10 cellular contexts compared by ENCODE assay signal in the genomic region with DNA sequence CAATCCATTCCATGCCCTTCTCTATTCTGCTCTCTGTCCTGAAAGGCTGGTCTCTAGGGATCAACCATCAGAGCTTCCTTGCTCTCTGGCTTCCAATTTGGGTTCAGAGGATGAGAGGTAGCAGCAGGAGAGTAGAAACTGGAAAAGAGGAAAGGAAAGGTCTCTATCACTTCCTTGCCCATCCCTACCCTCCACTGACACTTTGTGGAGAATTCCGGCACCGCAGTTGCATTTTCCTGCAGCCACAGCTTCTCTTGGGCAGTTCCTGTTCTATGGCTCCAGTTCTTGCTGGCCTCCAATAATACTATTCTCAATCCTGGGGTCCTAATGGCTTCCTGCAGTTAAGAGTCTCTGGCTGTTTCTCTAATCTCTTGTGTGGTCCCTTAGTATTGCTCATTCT. TPM values are rescaled to one million over a fixed set of nuclear protein-coding genes. Genes with fewer than 3 reads are reported as not detected.
A peak's percentile ranks its signal among the peaks of the same experiment; 100 is the strongest.
DNase-seq lines count a peak whose midpoint lies in the region; FAIRE-seq and TF ChIP-seq lines count a peak whose summit lies in the region.
"Had no signal": no experiment of that assay in that cellular context is flagged by ENCODE, and none has a peak within 500 bp of the region (broad histone marks: within the 10 kb centered on the region; RNA-seq: fewer than 3 reads in every experiment).

No MANE protein-coding gene starts in this region.

- H3K56ac ChIP-seq in H1 (replicated peaks; ENCODE audit: insufficient read length, low read depth, low read length): no peak overlapping the region

- no peak for TF ChIP-seq POLR2A in H1 (IDR thresholded peaks at IDR 0.05; ENCODE audit: control extremely low read depth in 1 of 2, low read depth in 2 of 2, low read length in 2 of 2)
- no peak for TF ChIP-seq POLR2A in uterus (IDR thresholded peaks at IDR 0.05)

- H3K18ac ChIP-seq in H1 (ENCODE audit: extremely low read depth, low read length): no peak overlapping the region

- H3K9ac ChIP-seq in H1 (replicated peaks in 1 of 4; ENCODE audit: extremely low read depth in 1 of 4, low read depth in 3 of 4, low read length in 3 of 4): no peak overlapping the region

- no peak overlapping the region for H2BK120ac ChIP-seq in H1 (replicated peaks; ENCODE audit: low read depth, low read length)

- intact Hi-C loops in uterus (cut with DNase I; ENCODE audit: low total_unique reads): no loop called here

- H3K9me3 ChIP-seq in H1 (ENCODE audit: insufficient read depth in 2 of 2, low read depth in 1 of 2, low read length in 1 of 2) (no peaks in the 10 kb centered on the region), uterus (no peaks in the 10 kb centered on the region)
- H3K9me3 ChIP-seq: neutrophil had no signal

- no peak overlapping the region for H4K91ac ChIP-seq in H1 (replicated peaks; ENCODE audit: insufficient read length, low read length)

- peak overlapping the region; percentile 95 for H2AFZ ChIP-seq in H1 (ENCODE audit: low read length)

- TF ChIP-seq CTCF in LNCaP clone FGC (IDR thresholded peaks at IDR 0.05; ENCODE audit: control insufficient read depth, extremely low read depth, insufficient read depth) (peak; percentile 35), H1 (IDR thresholded peaks at IDR 0.05; ENCODE audit: control extremely low read depth in 1 of 3, insufficient read depth in 1 of 3, low read depth in 1 of 3, low read length in 3 of 3) (peak; percentile 62 to 74 (median 71)), uterus (IDR thresholded peaks at IDR 0.05) (no peak)

- peak; percentile 59 for DNase-seq in D341Med (ENCODE audit: low spot score)
- DNase-seq in LNCaP clone FGC (ENCODE audit: low read depth): no peak
- DNase-seq in H1 (ENCODE audit: low read depth in 1 of 2, low spot score in 2 of 2): peak in 1 of 2 experiments; percentile 70
- peak; percentile 5 to 31 for DNase-seq in lung microvascular endothelial cell (ENCODE audit: low read depth in 2 of 2)
- no peak for DNase-seq in HTR-8/SVneo (ENCODE audit: insufficient read length, low spot score)
- DNase-seq in COLO829 (ENCODE audit: low spot score): no peak
- no peak for DNase-seq in uterus
- DNase-seq in stimulated activated CD4-positive, alpha-beta T cell treated with anti-CD3 and anti-CD28 coated beads, Interleukin-4, amount 100 ng/mL, for 24 hours: no peak

- H3K4me2 ChIP-seq in H1 (ENCODE audit: insufficient read depth in 1 of 2, low read depth in 2 of 2, low read length in 2 of 2): no peak overlapping the region

- H2BK5ac ChIP-seq in H1 (ENCODE audit: low read depth, low read length): no peak overlapping the region

- no peak overlapping the region for H3K23ac ChIP-seq in H1 (ENCODE audit: insufficient read length)

- no peaks in the 10 kb centered on the region for H3K27me3 ChIP-seq in H1 (replicated peaks in 1 of 4; ENCODE audit: control insufficient read depth in 3 of 4, extremely low read depth in 1 of 4, insufficient read depth in 3 of 4, low read length in 3 of 4)
- no peaks in the 10 kb centered on the region for H3K27me3 ChIP-seq in uterus
- H3K27me3 ChIP-seq: neutrophil had no signal

- no peak overlapping the region for H3K4ac ChIP-seq in H1 (replicated peaks; ENCODE audit: insufficient read length, low read depth, low read length)

- no peaks in the 10 kb centered on the region for H3K79me2 ChIP-seq in H1 (ENCODE audit: control insufficient read depth in 1 of 2, insufficient read depth in 2 of 2, low read length in 2 of 2)

- H3K23me2 ChIP-seq in H1 (ENCODE audit: low read depth, low read length): no peaks in the 10 kb centered on the region

- POLR2A ChIA-PET in H1 (lab: Charles Lee; ENCODE audit: partially characterized antibody): interaction anchor here (0.9 to 1.6 kb wide), 7 partner anchors 12 to 274 kb away, joined by 3 to 12 read pairs (median 5); partner anchors contain the start of genes CABYR, IMPACT and OSBPL1A

- no peak overlapping the region for H2AK5ac ChIP-seq in H1 (ENCODE audit: low read depth, low read length)

- 68% methylated on average over 2 of the region's 2 CpGs; no CpG with 5 or more reads in 1 of the 2 experiments for WGBS in H1 (ENCODE audit: extremely low coverage in 1 of 2, insufficient coverage in 1 of 2, insufficient read length in 1 of 2, insufficient replicate concordance in 2 of 2, low coverage in 1 of 2, low lambda C conversion rate in 2 of 2, missing lambda C conversion rate in 1 of 2), 2 experiments

- no peaks in the 10 kb centered on the region for H3K36me3 ChIP-seq in H1 (ENCODE audit: control insufficient read depth in 2 of 4, insufficient read depth in 4 of 4, low read length in 3 of 4)
- no peaks in the 10 kb centered on the region for H3K36me3 ChIP-seq in uterus
- H3K36me3 ChIP-seq: neutrophil had no signal

- no peak overlapping the region for H2BK15ac ChIP-seq in H1 (ENCODE audit: low read length)

- H4K8ac ChIP-seq in H1 (ENCODE audit: extremely low read depth, insufficient read depth, low read length): no peak overlapping the region

- no peak overlapping the region for H4K5ac ChIP-seq in H1 (ENCODE audit: insufficient read length, low read depth, low read length)

- no peak overlapping the region for H2BK12ac ChIP-seq in H1 (ENCODE audit: low read depth, low read length)

- H3K79me1 ChIP-seq in H1 (ENCODE audit: low read depth, low read length): no peaks in the 10 kb centered on the region

- H3K4me3 ChIP-seq in LNCaP clone FGC (ENCODE audit: low read depth, low read length): no peak overlapping the region
- no peak overlapping the region for H3K4me3 ChIP-seq in H1 (ENCODE audit: extremely low read depth in 1 of 4, insufficient read depth in 2 of 4, low read depth in 3 of 4, low read length in 4 of 4)
- no peak overlapping the region for H3K4me3 ChIP-seq in uterus

- peak; percentile 88 to 89 for TF ChIP-seq RAD21 in H1 (IDR thresholded peaks at IDR 0.05 in 1 of 2, conservative IDR thresholded peaks at IDR 0.05 in 1 of 2; ENCODE audit: low read depth in 2 of 2, low read length in 2 of 2)

- no peak overlapping the region for H3K14ac ChIP-seq in H1 (ENCODE audit: insufficient read length)

- FAIRE-seq in H1 (lab: Jason Lieb, UNC): peak; percentile 77
- no peak for FAIRE-seq in HTR-8/SVneo (lab: Jason Lieb, UNC)
- FAIRE-seq: G401.6 had no signal

- no peaks in the 10 kb centered on the region for H4K20me1 ChIP-seq in H1 (replicated peaks in 1 of 2; ENCODE audit: control insufficient read depth in 1 of 2, insufficient read depth in 2 of 2, low read length in 2 of 2)

- no peak overlapping the region for H2BK20ac ChIP-seq in H1 (ENCODE audit: low read length)

- no peak overlapping the region for H3K27ac ChIP-seq in H1 (ENCODE audit: low read depth, low read length)
- no peak overlapping the region for H3K27ac ChIP-seq in uterus
- H3K27ac ChIP-seq: neutrophil had no signal

- TF ChIP-seq EP300 in H1 (IDR thresholded peaks at IDR 0.05; ENCODE audit: borderline replicate concordance in 1 of 2, low read depth in 2 of 2, low read length in 2 of 2): no peak

- H3K4me1 ChIP-seq in H1 (replicated peaks in 1 of 4; ENCODE audit: control insufficient read depth in 3 of 4, insufficient read depth in 4 of 4, low read length in 3 of 4) (peaks cover 0 to 4% (median 0%) of the 10 kb centered on the region in 4 experiments; a peak in 1 of 7 replicates), uterus (no peaks in the 10 kb centered on the region)

- CTCF ChIA-PET in H1 (lab: Charles Lee; ENCODE audit: partially characterized antibody): interaction anchor here (0.7 to 6.4 kb wide), 27 partner anchors 9 to 324 kb away, joined by 3 to 107 read pairs (median 5); partner anchors contain the start of gene OSBPL1A

TF ChIP-seq in H1, 55 proteins besides CTCF, POLR2A, EP300 and RAD21 (continues in another document):
- TF ChIP-seq TBP (IDR thresholded peaks at IDR 0.05; ENCODE audit: low read depth, low read length): no peak
- no peak for TF ChIP-seq RFX5 (IDR thresholded peaks at IDR 0.05; ENCODE audit: borderline replicate concordance, low read depth, low read length)
- TF ChIP-seq SIRT6 (IDR thresholded peaks at IDR 0.05; ENCODE audit: low read length): no peak
- no peak for TF ChIP-seq JUN (IDR thresholded peaks at IDR 0.05; ENCODE audit: low read depth, low read length)

RNA-seq across cellular contexts. Expression of gene IMPACT, which starts 13.3 kb away (rescaled TPM):
- 44.6 and 50.6 TPM in 2 replicates for total RNA-seq in H1 (2021; fragmentation: NEBNext Ultra II Directional; extraction: Animal tissue kit (Norgen Biotek cat#: 25700))
- polyA plus RNA-seq in H1 (2011; rRNA removed): 19.1 and 31.1 TPM in 2 replicates
- polyA plus RNA-seq in H1 (2011; cell fraction: cytosol; rRNA removed): 29.7 TPM
- 4.6 TPM for polyA plus RNA-seq in H1 (2011; cell fraction: nucleus; rRNA removed)
- 29.2 to 60.2 TPM (median 32.2 TPM) in 4 replicates for polyA plus RNA-seq in H1 (2012, experiment 1 of 2)
- polyA plus RNA-seq in H1 (2012, experiment 2 of 2): 2.7 TPM
- 28.5 TPM for polyA plus RNA-seq in H1 (2013, experiment 1 of 2)
- 29.3 TPM for polyA plus RNA-seq in H1 (2013, experiment 2 of 2)
- polyA minus RNA-seq in H1 (2011; rRNA and poly(A)+ RNA removed): 16.7 and 26.9 TPM in 2 replicates
- polyA minus RNA-seq in H1 (2011; cell fraction: cytosol; rRNA and poly(A)+ RNA removed): 14.2 TPM
- 17.6 TPM for polyA minus RNA-seq in H1 (2011; cell fraction: nucleus; rRNA and poly(A)+ RNA removed)
- total RNA-seq in lung microvascular endothelial cell: 16.6 and 17.7 TPM in 2 replicates
- total RNA-seq in uterus: 10 to 100 TPM in 2 of 4 donors, 1 to 10 TPM in 2; 4.1 to 63.9 (median 15.1) TPM

RNA-seq across cellular contexts. Expression of gene OSBPL1A, which starts 15.5 kb away (rescaled TPM):
- total RNA-seq in H1 (2021; fragmentation: NEBNext Ultra II Directional; extraction: Animal tissue kit (Norgen Biotek cat#: 25700)): 74.9 and 77.1 TPM in 2 replicates
- 29.9 and 53.2 TPM in 2 replicates for polyA plus RNA-seq in H1 (2011; rRNA removed)
- 55.1 TPM for polyA plus RNA-seq in H1 (2011; cell fraction: cytosol; rRNA removed)
- polyA plus RNA-seq in H1 (2011; cell fraction: nucleus; rRNA removed): 45.3 TPM
- polyA plus RNA-seq in H1 (2012, experiment 1 of 2): 66.7 to 94.5 TPM (median 73.0 TPM) in 4 replicates
- 22.1 TPM for polyA plus RNA-seq in H1 (2012, experiment 2 of 2)
- polyA plus RNA-seq in H1 (2013, experiment 1 of 2): 65.7 TPM
- polyA plus RNA-seq in H1 (2013, experiment 2 of 2): 62.0 TPM
- polyA minus RNA-seq in H1 (2011; rRNA and poly(A)+ RNA removed): 71.0 and 117 TPM in 2 replicates
- 47.5 TPM for polyA minus RNA-seq in H1 (2011; cell fraction: cytosol; rRNA and poly(A)+ RNA removed)
- 77.0 TPM for polyA minus RNA-seq in H1 (2011; cell fraction: nucleus; rRNA and poly(A)+ RNA removed)
- 8.7 and 10.7 TPM in 2 replicates for total RNA-seq in lung microvascular endothelial cell
- 10 to 100 TPM; 49.4 to 72.4 (median 62.5) TPM for total RNA-seq in uterus

RNA-seq across cellular contexts. Expression of gene HRH4, which starts 47.3 kb away (rescaled TPM):
- total RNA-seq in H1 (2021; fragmentation: NEBNext Ultra II Directional; extraction: Animal tissue kit (Norgen Biotek cat#: 25700)): not detected in 2 replicates
- 0.02 and 0.03 TPM in 2 replicates for polyA plus RNA-seq in H1 (2011; rRNA removed)
- not detected for polyA plus RNA-seq in H1 (2011; cell fraction: cytosol; rRNA removed)
- not detected for polyA plus RNA-seq in H1 (2011; cell fraction: nucleus; rRNA removed)
- 0.28 TPM in 1 of 4 replicates, not detected in the others for polyA plus RNA-seq in H1 (2012, experiment 1 of 2)
- polyA plus RNA-seq in H1 (2012, experiment 2 of 2): not detected
- 0.02 TPM for polyA plus RNA-seq in H1 (2013, experiment 1 of 2)
- 0.02 TPM for polyA plus RNA-seq in H1 (2013, experiment 2 of 2)
- polyA minus RNA-seq in H1 (2011; rRNA and poly(A)+ RNA removed): not detected in 2 replicates
- polyA minus RNA-seq in H1 (2011; cell fraction: cytosol; rRNA and poly(A)+ RNA removed): not detected
- not detected for polyA minus RNA-seq in H1 (2011; cell fraction: nucleus; rRNA and poly(A)+ RNA removed)
- total RNA-seq in lung microvascular endothelial cell (not detected in 2 replicates), uterus (under 1 TPM in 2 of 4 donors, not detected in 2; 0.12 to 0.55 TPM)

Comparison
In these comparisons a context has a peak if more than half of its experiments do, and no peak if none do; other contexts are left out.
1. DNase-seq: peak in D341Med (single experiment) and lung microvascular endothelial cell (2 of 2); none in LNCaP clone FGC (single experiment), HTR-8/SVneo (single experiment), COLO829 (single experiment), uterus (0 of 2) and stimulated activated CD4-positive, alpha-beta T cell treated with anti-CD3 and anti-CD28 coated beads, Interleukin-4, amount 100 ng/mL, for 24 hours (single experiment).
2. CTCF ChIP-seq: peak in LNCaP clone FGC (single experiment) and H1 (3 of 3); none in uterus (0 of 4).